ENCODE assay signal across 1 cellular context in the genomic region with DNA sequence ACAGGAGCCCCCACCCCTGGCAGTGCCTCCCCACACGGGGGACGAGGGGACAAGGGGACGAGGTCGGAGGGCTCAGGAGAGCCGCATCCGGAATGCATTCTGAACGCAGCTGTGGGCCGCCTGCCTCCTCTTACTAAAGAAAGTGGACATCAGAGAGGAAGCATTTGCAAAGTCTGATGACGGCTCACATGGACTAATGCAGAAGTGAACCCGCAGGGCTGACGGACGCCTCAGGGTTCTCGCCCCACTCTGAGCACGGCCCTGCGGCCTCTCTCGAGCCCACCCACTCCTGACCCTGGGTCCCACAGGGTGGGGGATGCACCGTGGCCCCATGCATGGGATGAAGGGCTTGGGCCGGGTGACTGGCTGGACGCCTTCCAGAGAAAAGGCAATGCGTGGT.
TF ChIP-seq lines count a peak whose summit lies in the region.

No MANE protein-coding gene starts in this region.

TF ChIP-seq in A549, 52 proteins besides CTCF, POLR2A, EP300 and RAD21 (continued from another document):
- TF ChIP-seq REST (IDR thresholded peaks at IDR 0.05) (no peak), HEYL (CRISPR knock-in tag; IDR thresholded peaks at IDR 0.05) (no peak), KDM5A (IDR thresholded peaks at IDR 0.05) (no peak), SREBF2 (IDR thresholded peaks at IDR 0.05) (no peak), RFX5 (IDR thresholded peaks at IDR 0.05) (no peak)
- TF ChIP-seq, protein P1, sequence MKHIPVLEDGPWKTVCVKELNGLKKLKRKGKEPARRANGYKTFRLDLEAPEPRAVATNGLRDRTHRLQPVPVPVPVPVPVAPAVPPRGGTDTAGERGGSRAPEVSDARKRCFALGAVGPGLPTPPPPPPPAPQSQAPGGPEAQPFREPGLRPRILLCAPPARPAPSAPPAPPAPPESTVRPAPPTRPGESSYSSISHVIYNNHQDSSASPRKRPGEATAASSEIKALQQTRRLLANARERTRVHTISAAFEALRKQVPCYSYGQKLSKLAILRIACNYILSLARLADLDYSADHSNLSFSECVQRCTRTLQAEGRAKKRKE (CRISPR knock-in tag; IDR thresholded peaks at IDR 0.05; ENCODE audit: low read depth), result no peak
- TF ChIP-seq, protein P2, sequence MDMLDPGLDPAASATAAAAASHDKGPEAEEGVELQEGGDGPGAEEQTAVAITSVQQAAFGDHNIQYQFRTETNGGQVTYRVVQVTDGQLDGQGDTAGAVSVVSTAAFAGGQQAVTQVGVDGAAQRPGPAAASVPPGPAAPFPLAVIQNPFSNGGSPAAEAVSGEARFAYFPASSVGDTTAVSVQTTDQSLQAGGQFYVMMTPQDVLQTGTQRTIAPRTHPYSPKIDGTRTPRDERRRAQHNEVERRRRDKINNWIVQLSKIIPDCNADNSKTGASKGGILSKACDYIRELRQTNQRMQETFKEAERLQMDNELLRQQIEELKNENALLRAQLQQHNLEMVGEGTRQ (IDR thresholded peaks at IDR 0.05), result no peak
